In the genomic region with DNA sequence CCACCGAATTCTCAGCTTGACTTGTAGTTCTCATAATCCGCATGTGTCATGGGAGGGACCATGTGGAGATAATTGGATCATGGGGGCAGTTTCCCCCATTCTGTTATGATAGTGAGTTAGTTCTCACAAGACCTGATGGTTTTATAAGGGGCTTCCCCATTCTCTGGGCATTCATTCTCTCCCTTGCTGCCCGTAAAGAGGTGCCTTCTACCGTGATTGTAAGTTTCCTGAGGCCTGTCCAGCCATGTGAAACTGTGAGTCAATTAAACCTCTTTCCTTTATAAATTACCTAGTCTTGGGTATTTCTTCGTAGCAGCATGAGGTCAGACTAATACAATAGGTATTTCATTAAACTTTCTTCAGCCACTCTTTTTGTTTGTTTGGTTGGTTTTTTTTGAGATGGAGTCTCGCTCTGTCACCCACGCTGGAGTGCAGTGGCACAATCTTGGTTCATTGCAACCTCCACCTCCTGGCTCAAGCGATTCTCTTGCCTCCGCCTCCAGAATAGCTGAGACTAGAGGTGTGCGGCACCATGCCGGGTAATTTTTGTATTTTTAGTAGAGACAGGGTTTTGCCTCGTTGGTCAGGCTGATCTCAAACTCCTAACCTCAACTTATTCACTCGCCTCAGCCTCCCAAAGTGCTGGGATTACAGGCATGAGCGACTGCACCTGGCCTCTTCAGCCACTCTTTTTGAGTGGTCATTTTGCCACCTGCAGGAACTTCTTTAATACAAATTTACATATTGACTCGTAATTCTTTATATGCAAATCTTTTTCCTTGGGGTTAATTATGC, we compare ENCODE assay signal across 2 cellular contexts.
TF ChIP-seq lines count a peak whose summit lies in the region.

No MANE protein-coding gene starts in this region.

TF ChIP-seq in K562, 482 proteins besides CTCF, POLR2A, EP300 and RAD21:
- TF ChIP-seq ZNF23 (CRISPR knock-in tag; IDR thresholded peaks at IDR 0.05) (no peak), PTTG1 (tag; IDR thresholded peaks at IDR 0.05; ENCODE audit: low read depth) (no peak), ZNF785 (CRISPR knock-in tag; IDR thresholded peaks at IDR 0.05) (no peak), NR4A1 (CRISPR knock-in tag; IDR thresholded peaks at IDR 0.05) (no peak), NR4A1 (tag; IDR thresholded peaks at IDR 0.05) (no peak), FOXJ2 (tag; IDR thresholded peaks at IDR 0.05) (no peak), MBD2 (IDR thresholded peaks at IDR 0.05; ENCODE audit: borderline replicate concordance, low read depth) (no peak)
- TF ChIP-seq, protein P1, sequence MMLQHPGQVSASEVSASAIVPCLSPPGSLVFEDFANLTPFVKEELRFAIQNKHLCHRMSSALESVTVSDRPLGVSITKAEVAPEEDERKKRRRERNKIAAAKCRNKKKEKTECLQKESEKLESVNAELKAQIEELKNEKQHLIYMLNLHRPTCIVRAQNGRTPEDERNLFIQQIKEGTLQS (IDR thresholded peaks at IDR 0.05) = no peak
- TF ChIP-seq, protein P1 (CRISPR knock-in tag; conservative IDR thresholded peaks at IDR 0.05) = no peak
TF ChIP-seq in K562: peak in this region for 0.

TF ChIP-seq in liver, 16 proteins besides CTCF, POLR2A, EP300 and RAD21:
- no peak for TF ChIP-seq HNF4G (IDR thresholded peaks at IDR 0.05)
- no peak for TF ChIP-seq RXRA (IDR thresholded peaks at IDR 0.05)
- TF ChIP-seq, protein P2, sequence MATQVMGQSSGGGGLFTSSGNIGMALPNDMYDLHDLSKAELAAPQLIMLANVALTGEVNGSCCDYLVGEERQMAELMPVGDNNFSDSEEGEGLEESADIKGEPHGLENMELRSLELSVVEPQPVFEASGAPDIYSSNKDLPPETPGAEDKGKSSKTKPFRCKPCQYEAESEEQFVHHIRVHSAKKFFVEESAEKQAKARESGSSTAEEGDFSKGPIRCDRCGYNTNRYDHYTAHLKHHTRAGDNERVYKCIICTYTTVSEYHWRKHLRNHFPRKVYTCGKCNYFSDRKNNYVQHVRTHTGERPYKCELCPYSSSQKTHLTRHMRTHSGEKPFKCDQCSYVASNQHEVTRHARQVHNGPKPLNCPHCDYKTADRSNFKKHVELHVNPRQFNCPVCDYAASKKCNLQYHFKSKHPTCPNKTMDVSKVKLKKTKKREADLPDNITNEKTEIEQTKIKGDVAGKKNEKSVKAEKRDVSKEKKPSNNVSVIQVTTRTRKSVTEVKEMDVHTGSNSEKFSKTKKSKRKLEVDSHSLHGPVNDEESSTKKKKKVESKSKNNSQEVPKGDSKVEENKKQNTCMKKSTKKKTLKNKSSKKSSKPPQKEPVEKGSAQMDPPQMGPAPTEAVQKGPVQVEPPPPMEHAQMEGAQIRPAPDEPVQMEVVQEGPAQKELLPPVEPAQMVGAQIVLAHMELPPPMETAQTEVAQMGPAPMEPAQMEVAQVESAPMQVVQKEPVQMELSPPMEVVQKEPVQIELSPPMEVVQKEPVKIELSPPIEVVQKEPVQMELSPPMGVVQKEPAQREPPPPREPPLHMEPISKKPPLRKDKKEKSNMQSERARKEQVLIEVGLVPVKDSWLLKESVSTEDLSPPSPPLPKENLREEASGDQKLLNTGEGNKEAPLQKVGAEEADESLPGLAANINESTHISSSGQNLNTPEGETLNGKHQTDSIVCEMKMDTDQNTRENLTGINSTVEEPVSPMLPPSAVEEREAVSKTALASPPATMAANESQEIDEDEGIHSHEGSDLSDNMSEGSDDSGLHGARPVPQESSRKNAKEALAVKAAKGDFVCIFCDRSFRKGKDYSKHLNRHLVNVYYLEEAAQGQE (IDR thresholded peaks at IDR 0.05) = no peak
- TF ChIP-seq EGR1 (IDR thresholded peaks at IDR 0.05; ENCODE audit: low read depth in 2 of 2) = no peak
- TF ChIP-seq, protein P1 (IDR thresholded peaks at IDR 0.05) = no peak
- TF ChIP-seq TAF1 (conservative IDR thresholded peaks at IDR 0.05) = no peak
- TF ChIP-seq HNF4A (conservative IDR thresholded peaks at IDR 0.05) = no peak
- TF ChIP-seq, protein P3, sequence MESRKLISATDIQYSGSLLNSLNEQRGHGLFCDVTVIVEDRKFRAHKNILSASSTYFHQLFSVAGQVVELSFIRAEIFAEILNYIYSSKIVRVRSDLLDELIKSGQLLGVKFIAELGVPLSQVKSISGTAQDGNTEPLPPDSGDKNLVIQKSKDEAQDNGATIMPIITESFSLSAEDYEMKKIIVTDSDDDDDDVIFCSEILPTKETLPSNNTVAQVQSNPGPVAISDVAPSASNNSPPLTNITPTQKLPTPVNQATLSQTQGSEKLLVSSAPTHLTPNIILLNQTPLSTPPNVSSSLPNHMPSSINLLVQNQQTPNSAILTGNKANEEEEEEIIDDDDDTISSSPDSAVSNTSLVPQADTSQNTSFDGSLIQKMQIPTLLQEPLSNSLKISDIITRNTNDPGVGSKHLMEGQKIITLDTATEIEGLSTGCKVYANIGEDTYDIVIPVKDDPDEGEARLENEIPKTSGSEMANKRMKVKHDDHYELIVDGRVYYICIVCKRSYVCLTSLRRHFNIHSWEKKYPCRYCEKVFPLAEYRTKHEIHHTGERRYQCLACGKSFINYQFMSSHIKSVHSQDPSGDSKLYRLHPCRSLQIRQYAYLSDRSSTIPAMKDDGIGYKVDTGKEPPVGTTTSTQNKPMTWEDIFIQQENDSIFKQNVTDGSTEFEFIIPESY (IDR thresholded peaks at IDR 0.05) = no peak
- TF ChIP-seq SP1 (IDR thresholded peaks at IDR 0.05) = no peak
- no peak for TF ChIP-seq JUND (IDR thresholded peaks at IDR 0.05)
- no peak for TF ChIP-seq FOXA2 (IDR thresholded peaks at IDR 0.05)
- no peak for TF ChIP-seq YY1 (IDR thresholded peaks at IDR 0.05)
- no peak for TF ChIP-seq NR2F2 (IDR thresholded peaks at IDR 0.05)
- TF ChIP-seq GABPA (IDR thresholded peaks at IDR 0.05 in 1 of 2, conservative IDR thresholded peaks at IDR 0.05 in 1 of 2) = no peak
- TF ChIP-seq, protein P4, sequence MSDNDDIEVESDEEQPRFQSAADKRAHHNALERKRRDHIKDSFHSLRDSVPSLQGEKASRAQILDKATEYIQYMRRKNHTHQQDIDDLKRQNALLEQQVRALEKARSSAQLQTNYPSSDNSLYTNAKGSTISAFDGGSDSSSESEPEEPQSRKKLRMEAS (IDR thresholded peaks at IDR 0.05) = no peak
- TF ChIP-seq FOXA1 (IDR thresholded peaks at IDR 0.05) = no peak
